9 cellular contexts compared by ENCODE assay signal in the genomic region with DNA sequence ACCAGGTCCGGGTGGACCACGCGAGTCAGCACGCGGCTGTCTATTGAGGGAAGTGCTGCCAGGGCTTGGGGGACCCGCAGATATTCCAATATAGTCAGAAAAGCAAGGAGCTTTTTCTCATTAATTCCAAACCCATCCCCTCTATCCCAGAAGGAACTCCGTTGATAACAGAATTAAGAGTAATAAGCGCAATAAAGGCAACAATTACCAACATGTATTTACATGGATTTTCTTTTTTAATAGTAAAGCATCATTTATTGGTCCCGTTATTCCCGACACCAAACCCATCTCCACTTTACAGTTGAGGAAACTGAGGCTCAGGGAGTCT. TPM values are rescaled to one million over a fixed set of nuclear protein-coding genes. Genes with fewer than 3 reads are reported as not detected.
A peak's percentile ranks its signal among the peaks of the same experiment; 100 is the strongest.
DNase-seq lines count a peak whose midpoint lies in the region; ATAC-seq and TF ChIP-seq lines count a peak whose summit lies in the region.
"Had no signal": no experiment of that assay in that cellular context is flagged by ENCODE, and none has a peak within 500 bp of the region (broad histone marks: within the 10 kb centered on the region; RNA-seq: fewer than 3 reads in every experiment).

No MANE protein-coding gene starts in this region.

- WGBS in mammary epithelial cell (ENCODE audit: low coverage, missing lambda C conversion rate): 28% methylated on average over 10 of the region's 10 CpGs
- WGBS in mesendoderm (ENCODE audit: extremely low coverage, insufficient coverage, low lambda C conversion rate): no CpG with 5 or more reads among the region's 10 CpGs

- no TSS peak for BruUV-seq in mammary epithelial cell (replicated peaks; lab: Mats Ljungman, UMichigan)

- no peak overlapping the region for H4K5ac ChIP-seq in mesendoderm (ENCODE audit: low read length)

- no peak for TF ChIP-seq CTCF in cardiac muscle cell (IDR thresholded peaks at IDR 0.05; ENCODE audit: low read depth, low read length)
- TF ChIP-seq CTCF in mammary epithelial cell (conservative IDR thresholded peaks at IDR 0.05 in 1 of 2, IDR thresholded peaks at IDR 0.05 in 1 of 2; ENCODE audit: extremely low read depth in 1 of 2, insufficient read depth in 1 of 2, low read depth in 1 of 2, low read length in 2 of 2): no peak
- no peak for TF ChIP-seq CTCF in type B pancreatic cell (conservative IDR thresholded peaks at IDR 0.05)
- TF ChIP-seq CTCF in omental fat pad (IDR thresholded peaks at IDR 0.05): no peak

- no peak overlapping the region for H3K27ac ChIP-seq in cardiac muscle cell
- peak overlapping the region; percentile 34 for H3K27ac ChIP-seq in mammary epithelial cell (ENCODE audit: insufficient read depth, low read depth, low read length)
- H3K27ac ChIP-seq in mesendoderm (ENCODE audit: low read depth, low read length): no peak overlapping the region

- dilution Hi-C loops in mammary epithelial cell (cut with HindIII; ENCODE audit: low sequenced_read_pairs): no loop called here

- peak overlapping the region; percentile 89 for H3K23ac ChIP-seq in mesendoderm (ENCODE audit: low read length)

- intact Hi-C loops in cardiac septum (cut with DNase I): loop anchor here (2.0 kb wide), 1 partner anchor 67 kb away; no protein-coding TSS in a partner anchor
- intact Hi-C loops in mammary epithelial cell (cut with micrococcal nuclease): loop anchor here (5.0 kb wide), 1 partner anchor 92 kb away; no protein-coding TSS in a partner anchor

- H3K4ac ChIP-seq in mesendoderm (ENCODE audit: low read depth, low read length): no peak overlapping the region

- no peak overlapping the region for H2BK15ac ChIP-seq in mesendoderm (replicated peaks; ENCODE audit: low read depth)

- peaks cover 8% of the 10 kb centered on the region for H3K36me3 Mint-ChIP-seq in type B pancreatic cell

- no peaks in the 10 kb centered on the region for H3K27me3 Mint-ChIP-seq in type B pancreatic cell

- CTCF ChIA-PET in mammary epithelial cell (lab: Charles Lee; ENCODE audit: low non-redundant PET): interaction anchor here (0.6 kb wide), 2 partner anchors 16 to 469 kb away, joined by 3 read pairs; no protein-coding TSS in a partner anchor

- in situ Hi-C loops in mammary epithelial cell (cut with MboI; ENCODE audit: low sequenced_read_pairs in 2 of 2): no loop called here

- H3K18ac ChIP-seq in mesendoderm (ENCODE audit: low read length): no peak overlapping the region

- H3K9me3 ChIP-seq in cardiac muscle cell (ENCODE audit: low read depth) (no peaks in the 10 kb centered on the region), mammary epithelial cell (replicated peaks; ENCODE audit: insufficient read depth, low read length) (no peaks in the 10 kb centered on the region)

- H3K27ac Mint-ChIP-seq in type B pancreatic cell: peak overlapping the region; percentile 89

- DNase-seq in cardiac muscle cell (ENCODE audit: low read depth in 1 of 2, low spot score in 1 of 2): no peak
- DNase-seq in cardiac septum (ENCODE audit: low spot score): no peak
- DNase-seq in mammary epithelial cell: no peak
- no peak for DNase-seq in mesendoderm
- DNase-seq in type B pancreatic cell (ENCODE audit: extremely low spot score, unreplicated experiment): no peak
- no peak for DNase-seq in NCI-H187 treated with DMSO at 0.1 percent for 48 hours (lab: John Stamatoyannopoulos, UW)
- DNase-seq in NCI-H1105 (lab: John Stamatoyannopoulos, UW): no peak
- DNase-seq in omental fat pad (ENCODE audit: low spot score): no peak
- DNase-seq: DMS79 had no signal

- no peak for ATAC-seq in omental fat pad (ENCODE audit: low FRiP score)

- H3K4me1 Mint-ChIP-seq in type B pancreatic cell (ENCODE audit: unreplicated experiment): peaks cover 15% of the 10 kb centered on the region

- H3K4me2 ChIP-seq in mammary epithelial cell (ENCODE audit: insufficient read depth, low read depth, low read length) (peak overlapping the region; percentile 90), mesendoderm (ENCODE audit: low read length) (peak overlapping the region; percentile 81)

- no peak overlapping the region for H2BK5ac ChIP-seq in mesendoderm (ENCODE audit: low read length)

- peak overlapping the region; percentile 19 for H3K4me3 ChIP-seq in cardiac muscle cell
- H3K4me3 ChIP-seq in mammary epithelial cell (replicated peaks in 1 of 3; ENCODE audit: insufficient read depth in 1 of 3, low read depth in 2 of 3, low read length in 3 of 3): peak overlapping the region; percentile 48 to 85 (median 50)
- peak overlapping the region; percentile 72 for H3K4me3 ChIP-seq in mesendoderm (ENCODE audit: low read length)

- H3K27me3 ChIP-seq in cardiac muscle cell (no peaks in the 10 kb centered on the region), mammary epithelial cell (ENCODE audit: insufficient read depth, low read length) (no peaks in the 10 kb centered on the region), mesendoderm (ENCODE audit: insufficient read depth, low read length, poor library complexity) (no peaks in the 10 kb centered on the region)

- H3K4me1 ChIP-seq in cardiac muscle cell (ENCODE audit: low read depth): no peaks in the 10 kb centered on the region
- peaks cover 28% of the 10 kb centered on the region for H3K4me1 ChIP-seq in mammary epithelial cell (ENCODE audit: insufficient read depth, low read length)
- H3K4me1 ChIP-seq in mesendoderm (ENCODE audit: control insufficient read depth, low read depth, low read length): peaks cover 9% of the 10 kb centered on the region

- H4K20me1 ChIP-seq in mammary epithelial cell (ENCODE audit: insufficient read depth, low read length): no peaks in the 10 kb centered on the region

- no peaks in the 10 kb centered on the region for H3K36me3 ChIP-seq in cardiac muscle cell
- H3K36me3 ChIP-seq in mammary epithelial cell (ENCODE audit: insufficient read depth, low read length): peaks cover 10% of the 10 kb centered on the region
- no peaks in the 10 kb centered on the region for H3K36me3 ChIP-seq in mesendoderm (ENCODE audit: control insufficient read depth, insufficient read depth, low read length)

- H3K79me2 ChIP-seq in mammary epithelial cell (ENCODE audit: insufficient read depth, low read length) (peaks cover 4% of the 10 kb centered on the region), mesendoderm (ENCODE audit: control insufficient read depth, insufficient read depth, low read length) (no peaks in the 10 kb centered on the region)

- peak overlapping the region; percentile 99 for H3K56ac ChIP-seq in mesendoderm (ENCODE audit: low read length)

- H2AK5ac ChIP-seq in mesendoderm (ENCODE audit: low read length): no peak overlapping the region

- H2BK120ac ChIP-seq in mesendoderm (ENCODE audit: low read depth, low read length): no peak overlapping the region

- no peaks in the 10 kb centered on the region for H3K9me3 Mint-ChIP-seq in type B pancreatic cell

- peak overlapping the region; percentile 89 for H3K4me3 Mint-ChIP-seq in type B pancreatic cell

- peak overlapping the region; percentile 91 for H2AFZ ChIP-seq in mammary epithelial cell (ENCODE audit: low read depth, low read length)

- H4K8ac ChIP-seq in mesendoderm (ENCODE audit: low read depth, low read length): no peak overlapping the region

- no peak overlapping the region for H3K9ac ChIP-seq in mammary epithelial cell (ENCODE audit: insufficient read depth, low read length)
- peak overlapping the region; percentile 82 for H3K9ac ChIP-seq in mesendoderm (ENCODE audit: low read length)

- no peaks in the 10 kb centered on the region for H3K79me1 ChIP-seq in mesendoderm (ENCODE audit: low read length)

RNA-seq across cellular contexts. Expression of gene PHF19, which starts 7.7 kb away (rescaled TPM):
- total RNA-seq in cardiac muscle cell (8.9 and 40.0 TPM in 2 replicates), cardiac septum (15.3 TPM), mammary epithelial cell (10 to 100 TPM in 1 of 2 donors, 1 to 10 TPM in 1; 4.3 to 52.9 TPM), type B pancreatic cell (ENCODE audit: low replicate concordance) (31.0 and 39.6 TPM in 2 replicates), omental fat pad (10 to 100 TPM; 16.3 to 31.2 (median 25.3) TPM)
- polyA plus RNA-seq in cardiac muscle cell (7.1 and 36.8 TPM in 2 replicates), mammary epithelial cell (60.9 TPM)
- 47.9 TPM for polyA minus RNA-seq in mammary epithelial cell
- 11.6 TPM for polyA plus RNA-seq in mesendoderm (2013, experiment 1 of 2)
- polyA plus RNA-seq in mesendoderm (2013, experiment 2 of 2): 12.8 TPM

RNA-seq across cellular contexts. Expression of gene PSMD5, which starts 26.6 kb away (rescaled TPM):
- total RNA-seq in cardiac muscle cell (16.0 and 20.7 TPM in 2 replicates), cardiac septum (13.5 TPM), mammary epithelial cell (10 to 100 TPM; 38.2 to 73.0 TPM), type B pancreatic cell (ENCODE audit: low replicate concordance) (43.6 and 45.2 TPM in 2 replicates), omental fat pad (10 to 100 TPM; 30.7 to 57.5 (median 36.2) TPM)
- polyA plus RNA-seq in cardiac muscle cell (25.3 and 50.1 TPM in 2 replicates), mammary epithelial cell (24.9 TPM)
- 11.8 TPM for polyA minus RNA-seq in mammary epithelial cell
- polyA plus RNA-seq in mesendoderm (2013, experiment 1 of 2): 34.9 TPM
- 33.1 TPM for polyA plus RNA-seq in mesendoderm (2013, experiment 2 of 2)

RNA-seq across cellular contexts. Expression of gene TRAF1, which starts 57.3 kb away (rescaled TPM):
- total RNA-seq in cardiac muscle cell (4.1 and 7.5 TPM in 2 replicates), cardiac septum (2.4 TPM), mammary epithelial cell (1 to 10 TPM in 1 of 2 donors, under 1 TPM in 1; 0.89 to 1.0 TPM), type B pancreatic cell (ENCODE audit: low replicate concordance) (1.9 and 3.1 TPM in 2 replicates), omental fat pad (1 to 10 TPM; 3.0 to 9.0 (median 6.1) TPM)
- polyA plus RNA-seq in cardiac muscle cell (3.0 and 3.5 TPM in 2 replicates), mammary epithelial cell (0.28 TPM)
- polyA minus RNA-seq in mammary epithelial cell: not detected
- polyA plus RNA-seq in mesendoderm (2013, experiment 1 of 2): 0.29 TPM
- polyA plus RNA-seq in mesendoderm (2013, experiment 2 of 2): 0.27 TPM

Comparison
In these comparisons a context has a peak if more than half of its experiments do, and no peak if none do; other contexts are left out.
1. H3K4me3 ChIP-seq: peak in every context shown above with its lines; median percentile 72 in mesendoderm; 50 in mammary epithelial cell; 19 in cardiac muscle cell.